In the genomic region with DNA sequence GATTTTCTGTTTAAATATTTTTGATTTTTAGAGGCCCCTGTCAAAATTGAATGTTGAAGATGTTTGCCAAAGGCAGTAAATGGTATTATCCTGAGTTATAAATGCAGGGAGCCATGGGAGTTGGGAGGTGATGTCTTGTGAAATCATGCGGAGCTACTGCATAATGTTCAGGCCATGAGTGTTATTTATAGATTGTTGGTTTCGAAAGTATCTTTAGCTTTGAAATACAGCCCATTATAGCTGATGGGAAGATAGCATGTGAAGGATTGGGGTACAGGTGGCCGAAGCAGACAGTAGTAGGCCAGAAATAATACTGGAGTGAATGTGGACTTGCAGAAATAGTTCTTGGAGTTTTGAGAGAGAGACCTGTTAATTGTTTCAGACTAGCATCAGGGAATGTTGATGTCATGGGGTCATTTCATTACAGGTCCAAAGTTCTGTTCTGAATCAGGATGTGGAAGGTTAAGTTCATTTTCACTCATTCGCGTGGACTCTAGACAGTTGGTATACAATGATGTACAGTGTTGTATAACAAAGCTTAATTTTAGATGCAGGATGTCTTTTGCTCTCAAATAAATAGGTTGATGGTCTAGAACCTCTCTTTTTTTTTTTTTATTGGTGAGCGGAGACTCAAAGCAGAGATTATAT, we compare ENCODE assay signal across 8 cellular contexts. TPM values are rescaled to one million over a fixed set of nuclear protein-coding genes. Genes with fewer than 3 reads are reported as not detected.
DNase-seq lines count a peak whose midpoint lies in the region; ATAC-seq and TF ChIP-seq lines count a peak whose summit lies in the region.

No MANE protein-coding gene starts in this region.

- no peaks in the 10 kb centered on the region for H3K27me3 ChIP-seq in hepatocyte
- H3K27me3 ChIP-seq in smooth muscle cell (ENCODE audit: low read depth) = no peaks in the 10 kb centered on the region

- CTCF ChIA-PET in activated CD8-positive, alpha-beta T cell treated with anti-CD3 and anti-CD28 coated beads, Interleukin-2, amount 10 ng/mL, durations not matched to agents 7 days and 5 days (lab: Charles Lee) = interaction anchor here (0.9 to 11.4 kb wide), 24 partner anchors 9 to 318 kb away, joined by 3 to 269 read pairs (median 7); a partner anchor contains a TSS

- peaks cover 80% of the 10 kb centered on the region for H4K20me1 ChIP-seq in hepatocyte (ENCODE audit: insufficient read depth, poor library complexity, severe bottlenecking)
- peaks cover 83% of the 10 kb centered on the region for H4K20me1 ChIP-seq in smooth muscle cell (ENCODE audit: low read depth)

- H3K79me2 ChIP-seq in hepatocyte = peaks cover 85% of the 10 kb centered on the region
- H3K79me2 ChIP-seq in smooth muscle cell (ENCODE audit: low read depth) = peaks cover 86% of the 10 kb centered on the region

- H3K4me3 Mint-ChIP-seq in T-helper 1 cell treated with Interleukin-12 subunit alpha and Interleukin-12 subunit beta and Interleukin-4 antibody, amounts not matched to agents 30 μg/mL and 1 μg/mL, for 36 hours = peak overlapping the region; percentile 74
- peak overlapping the region; percentile 72 for H3K4me3 Mint-ChIP-seq in activated CD8-positive, alpha-beta T cell treated with anti-CD3 and anti-CD28 coated beads, Interleukin-2, amount 10 ng/mL, durations not matched to agents 7 days and 5 days

- peaks cover 42% of the 10 kb centered on the region for H3K36me3 Mint-ChIP-seq in T-helper 1 cell treated with Interleukin-12 subunit alpha and Interleukin-12 subunit beta and Interleukin-4 antibody, amounts not matched to agents 30 μg/mL and 1 μg/mL, for 36 hours (ENCODE audit: low read depth)
- peaks cover 64% of the 10 kb centered on the region for H3K36me3 Mint-ChIP-seq in activated CD8-positive, alpha-beta T cell treated with anti-CD3 and anti-CD28 coated beads, Interleukin-2, amount 10 ng/mL, durations not matched to agents 7 days and 5 days (ENCODE audit: low read depth)

- H2AFZ ChIP-seq in hepatocyte (no peak overlapping the region), smooth muscle cell (ENCODE audit: low read depth) (no peak overlapping the region)

- no peak for ATAC-seq in activated CD8-positive, alpha-beta T cell treated with anti-CD3 and anti-CD28 coated beads, Interleukin-2, amount 10 ng/mL, durations not matched to agents 7 days and 5 days

- H3K4me3 ChIP-seq in hepatocyte = no peak overlapping the region
- H3K4me3 ChIP-seq in smooth muscle cell = peak overlapping the region; percentile 0

- TF ChIP-seq CTCF in hepatocyte (IDR thresholded peaks at IDR 0.05; ENCODE audit: poor library complexity) (no peak), smooth muscle cell (IDR thresholded peaks at IDR 0.05; ENCODE audit: borderline replicate concordance, insufficient read depth, poor library complexity, severe bottlenecking) (no peak)

- H3K27ac Mint-ChIP-seq in T-helper 1 cell treated with Interleukin-12 subunit alpha and Interleukin-12 subunit beta and Interleukin-4 antibody, amounts not matched to agents 30 μg/mL and 1 μg/mL, for 36 hours = peak overlapping the region; percentile 87
- peak overlapping the region; percentile 90 for H3K27ac Mint-ChIP-seq in activated CD8-positive, alpha-beta T cell treated with anti-CD3 and anti-CD28 coated beads, Interleukin-2, amount 10 ng/mL, durations not matched to agents 7 days and 5 days

- POLR2A ChIA-PET in activated CD8-positive, alpha-beta T cell treated with anti-CD3 and anti-CD28 coated beads, Interleukin-2, amount 10 ng/mL, durations not matched to agents 7 days and 5 days (lab: Charles Lee) = interaction anchor here (0.6 to 2.8 kb wide), 9 partner anchors 9 to 339 kb away, joined by 3 to 34 read pairs (median 5); a partner anchor contains a TSS

- H3K4me1 Mint-ChIP-seq in T-helper 1 cell treated with Interleukin-12 subunit alpha and Interleukin-12 subunit beta and Interleukin-4 antibody, amounts not matched to agents 30 μg/mL and 1 μg/mL, for 36 hours (ENCODE audit: low read depth) = peaks cover 59% of the 10 kb centered on the region
- H3K4me1 Mint-ChIP-seq in activated CD8-positive, alpha-beta T cell treated with anti-CD3 and anti-CD28 coated beads, Interleukin-2, amount 10 ng/mL, durations not matched to agents 7 days and 5 days (ENCODE audit: low read depth) = peaks cover 63% of the 10 kb centered on the region

- H3F3A ChIP-seq in smooth muscle cell (ENCODE audit: low read depth) = no peaks in the 10 kb centered on the region

- H3K36me3 ChIP-seq in hepatocyte (replicated peaks; ENCODE audit: insufficient read depth, low read depth) (no peaks in the 10 kb centered on the region), smooth muscle cell (ENCODE audit: low read depth) (peaks cover 4% of the 10 kb centered on the region)

- no peaks in the 10 kb centered on the region for H3K9me3 Mint-ChIP-seq in T-helper 1 cell treated with Interleukin-12 subunit alpha and Interleukin-12 subunit beta and Interleukin-4 antibody, amounts not matched to agents 30 μg/mL and 1 μg/mL, for 36 hours
- H3K9me3 Mint-ChIP-seq in activated CD8-positive, alpha-beta T cell treated with anti-CD3 and anti-CD28 coated beads, Interleukin-2, amount 10 ng/mL, durations not matched to agents 7 days and 5 days (ENCODE audit: insufficient read depth) = no peaks in the 10 kb centered on the region

- no peaks in the 10 kb centered on the region for H3K9me3 ChIP-seq in hepatocyte (ENCODE audit: low read depth)
- H3K9me3 ChIP-seq in smooth muscle cell (replicated peaks; ENCODE audit: low read depth) = no peaks in the 10 kb centered on the region

- H3K27me3 Mint-ChIP-seq in T-helper 1 cell treated with Interleukin-12 subunit alpha and Interleukin-12 subunit beta and Interleukin-4 antibody, amounts not matched to agents 30 μg/mL and 1 μg/mL, for 36 hours (ENCODE audit: low read depth) = no peaks in the 10 kb centered on the region
- no peaks in the 10 kb centered on the region for H3K27me3 Mint-ChIP-seq in activated CD8-positive, alpha-beta T cell treated with anti-CD3 and anti-CD28 coated beads, Interleukin-2, amount 10 ng/mL, durations not matched to agents 7 days and 5 days (ENCODE audit: low read depth)

- H3K4me2 ChIP-seq in hepatocyte (peak overlapping the region; percentile 92), smooth muscle cell (peak overlapping the region; percentile 95)

- no peak for DNase-seq in T-helper 1 cell
- no peak for DNase-seq in activated CD8-positive, alpha-beta T cell treated with anti-CD3 and anti-CD28 coated beads, Interleukin-2, amount 10 ng/mL, durations not matched to agents 7 days and 5 days
- DNase-seq in hepatocyte (ENCODE audit: low spot score) = peak; percentile 34
- no peak for DNase-seq in smooth muscle cell (lab: John Stamatoyannopoulos, UW; ENCODE audit: unreplicated experiment)
- DNase-seq in NCI-H2081 treated with DMSO at 0.1 percent for 48 hours (lab: John Stamatoyannopoulos, UW) = no peak
- DNase-seq in DMS153 treated with DMSO at 0.1 percent for 48 hours (lab: John Stamatoyannopoulos, UW; ENCODE audit: unreplicated experiment) = no peak
- no peak for DNase-seq in SW480 (ENCODE audit: low spot score)

- no peaks in the 10 kb centered on the region for H3K9me2 ChIP-seq in hepatocyte (replicated peaks; ENCODE audit: insufficient read depth)

- H3K9ac ChIP-seq in smooth muscle cell (ENCODE audit: low read depth) = no peak overlapping the region

- WGBS in hepatocyte (ENCODE audit: low lambda C conversion rate, missing lambda C conversion rate) = 82% methylated on average over 6 of the region's 6 CpGs
- WGBS in smooth muscle cell (ENCODE audit: low lambda C conversion rate) = 87% methylated on average over 6 of the region's 6 CpGs

- peak overlapping the region; percentile 85 for H3K27ac ChIP-seq in hepatocyte
- H3K27ac ChIP-seq in smooth muscle cell (ENCODE audit: low read depth) = peak overlapping the region; percentile 49

- H3K4me1 ChIP-seq in hepatocyte (ENCODE audit: insufficient read depth) = peaks cover 19% of the 10 kb centered on the region
- peaks cover 13% of the 10 kb centered on the region for H3K4me1 ChIP-seq in smooth muscle cell (ENCODE audit: low read depth)

RNA-seq across cellular contexts. Expression of a gene that starts 3.8 kb away (rescaled TPM):
- 10 to 100 TPM; 79.2 to 82.0 TPM for total RNA-seq in activated CD8-positive, alpha-beta T cell treated with anti-CD3 and anti-CD28 coated beads, Interleukin-2, amount 10 ng/mL, durations not matched to agents 7 days and 5 days
- total RNA-seq in hepatocyte (337 and 358 TPM in 2 replicates), smooth muscle cell (389 and 400 TPM in 2 replicates)
- polyA plus RNA-seq in hepatocyte (426 and 439 TPM in 2 replicates), smooth muscle cell (335 and 340 TPM in 2 replicates)

RNA-seq across cellular contexts. Expression of a gene that starts 19.8 kb away (rescaled TPM):
- total RNA-seq in activated CD8-positive, alpha-beta T cell treated with anti-CD3 and anti-CD28 coated beads, Interleukin-2, amount 10 ng/mL, durations not matched to agents 7 days and 5 days = 10 to 100 TPM; 21.3 to 23.3 TPM
- total RNA-seq in hepatocyte (8.8 and 9.4 TPM in 2 replicates), smooth muscle cell (5.8 and 9.3 TPM in 2 replicates)
- polyA plus RNA-seq in hepatocyte (8.2 and 11.1 TPM in 2 replicates), smooth muscle cell (8.1 and 9.3 TPM in 2 replicates)
